Comparison of ENCODE assay signal across 21 cellular contexts in the genomic region with DNA sequence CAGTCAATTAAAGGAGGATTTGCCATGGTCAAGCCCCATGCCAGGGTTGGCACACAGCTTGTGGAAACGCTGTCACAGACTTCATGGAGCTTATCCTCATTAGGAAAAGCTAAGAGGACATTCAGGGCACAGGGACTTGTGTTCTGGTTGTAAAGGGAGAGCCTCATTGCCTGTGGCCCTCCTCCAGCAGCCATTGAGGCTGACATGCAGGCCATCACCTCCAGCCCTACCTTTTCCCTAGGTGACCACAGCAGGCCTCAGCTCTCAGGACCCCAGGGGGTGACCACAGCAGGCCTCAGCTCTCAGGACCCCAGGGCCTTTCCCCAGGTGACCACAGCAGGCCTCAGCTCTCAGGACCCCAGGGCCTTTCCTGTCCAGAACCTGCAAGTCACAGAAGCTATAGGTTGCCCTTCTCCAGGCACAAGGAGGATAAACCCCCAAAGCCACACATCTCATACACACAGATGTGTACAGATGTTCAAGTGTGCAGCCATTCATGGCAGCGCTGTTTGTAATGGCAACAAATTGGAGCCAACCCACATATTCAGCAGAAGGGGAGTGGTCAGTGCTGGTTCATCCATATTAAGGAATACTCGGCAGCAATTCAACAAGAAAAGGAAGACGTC. TPM values are rescaled to one million over a fixed set of nuclear protein-coding genes. Genes with fewer than 3 reads are reported as not detected.
DNase-seq lines count a peak whose midpoint lies in the region; ATAC-seq, FAIRE-seq and TF ChIP-seq lines count a peak whose summit lies in the region.
"Had no signal": no experiment of that assay in that cellular context is flagged by ENCODE, and none has a peak within 500 bp of the region (broad histone marks: within the 10 kb centered on the region; RNA-seq: fewer than 3 reads in every experiment).

No MANE protein-coding gene starts in this region.

- no peak for TF ChIP-seq RAD21 in GM12878 (IDR thresholded peaks at IDR 0.05; ENCODE audit: insufficient read depth, low read depth, low read length)

- CTCF ChIA-PET in GM12878 (lab: Yijun Ruan, JAX) = interaction anchor here (0.8 to 8.6 kb wide), 20 partner anchors 8 to 129 kb away, joined by 3 to 94 read pairs (median 5); no protein-coding TSS in a partner anchor

- peaks cover 0 to 3% of the 10 kb centered on the region in 2 donors for H3K9me3 Mint-ChIP-seq in activated naive CD4-positive, alpha-beta T cell treated with anti-CD3 and anti-CD28 coated beads, Interleukin-2, amount 50 U/mL, for 72 hours
- H3K9me3 Mint-ChIP-seq: CD8-positive, alpha-beta T cell; HFFc6 had no signal

- FAIRE-seq in GM12878 (lab: Jason Lieb, UNC) = no peak
- FAIRE-seq: D721Med, H1 had no signal

- H3K36me3 ChIP-seq in BLaER1 treated with 17β-estradiol and CSF1 and Interleukin-3, amounts not matched to agents 10 nM and 100 nM = peaks cover 0 to 30% (median 8%) of the 10 kb centered on the region in 11 experiments; a peak in 10 of 22 replicates
- H3K36me3 ChIP-seq in GM12878 (ENCODE audit: control insufficient read depth in 2 of 2, insufficient read depth in 2 of 2, low read length in 1 of 2) (peaks cover 12 to 13% of the 10 kb centered on the region in 2 experiments), sigmoid colon (no peaks in the 10 kb centered on the region)
- H3K36me3 ChIP-seq: MG63 had no signal

- no peaks in the 10 kb centered on the region for H3K27me3 ChIP-seq in BLaER1 treated with 17β-estradiol and CSF1 and Interleukin-3, amounts not matched to agents 10 nM and 100 nM
- H3K27me3 ChIP-seq in GM12878 (replicated peaks in 1 of 2; ENCODE audit: control insufficient read depth in 2 of 2, insufficient read depth in 2 of 2, low read length in 1 of 2) (no peaks in the 10 kb centered on the region), sigmoid colon (no peaks in the 10 kb centered on the region)

- H3K9ac ChIP-seq in BLaER1 treated with 17β-estradiol and CSF1 and Interleukin-3, amounts not matched to agents 10 nM and 100 nM = no peak overlapping the region
- peak overlapping the region; percentile 73 for H3K9ac ChIP-seq in GM12878 (ENCODE audit: control insufficient read depth, insufficient read depth, low read length)

- 0 out of 22 replicates have a peak overlapping the region, but pooled peaks of 1 of the 11 experiments have one; percentile 1 for H3K27ac ChIP-seq in BLaER1 treated with 17β-estradiol and CSF1 and Interleukin-3, amounts not matched to agents 10 nM and 100 nM
- peak overlapping the region; percentile 92 for H3K27ac ChIP-seq in GM12878 (ENCODE audit: control insufficient read depth, insufficient read depth)
- H3K27ac ChIP-seq in sigmoid colon = no peak overlapping the region

- DNase-seq in GM12878 (ENCODE audit: low read depth, low spot score) (no peak), sigmoid colon (peak; percentile 54), midbrain (lab: John Stamatoyannopoulos, UW) (no peak)
- no peak for DNase-seq in activated naive CD4-positive, alpha-beta T cell treated with anti-CD3 and anti-CD28 coated beads, Interleukin-2, amount 50 U/mL, for 72 hours (ENCODE audit: low spot score in 2 of 2)
- DNase-seq: DMS79, HFFc6, Karpas-422, MG63, NCI-H1092 treated with DMSO at 0.1 percent for 48 hours, NCI-H1694, NCI-H2107, NCI-H2227 treated with DMSO at 0.1 percent for 48 hours, NCI-H524, OCI-M1, SIG-M5 had no signal

- POLR2A ChIA-PET in GM12878 (lab: Charles Lee) = interaction anchor here (0.7 to 13.8 kb wide), 22 partner anchors 11 to 126 kb away, joined by 3 to 227 read pairs (median 4); partner anchors contain the start of gene DUSP22

- peaks cover 0 to 8% of the 10 kb centered on the region in 2 donors for H3K36me3 Mint-ChIP-seq in activated naive CD4-positive, alpha-beta T cell treated with anti-CD3 and anti-CD28 coated beads, Interleukin-2, amount 50 U/mL, for 72 hours

- TF ChIP-seq CTCF in GM12878 (IDR thresholded peaks at IDR 0.05 in 2 of 3, conservative IDR thresholded peaks at IDR 0.05 in 1 of 3; ENCODE audit: control insufficient read depth in 2 of 3, extremely low read depth in 1 of 3, insufficient read depth in 1 of 3, low read depth in 3 of 3, low read length in 3 of 3) = no peak; a peak in 1 of 6 replicates
- no peak for TF ChIP-seq CTCF in sigmoid colon (IDR thresholded peaks at IDR 0.05)

- TF ChIP-seq EP300 in GM12878 (IDR thresholded peaks at IDR 0.05; ENCODE audit: borderline replicate concordance in 1 of 2, control insufficient read depth in 1 of 2, low read depth in 2 of 2, low read length in 2 of 2) = no peak
- TF ChIP-seq EP300 in sigmoid colon (IDR thresholded peaks at IDR 0.05) = no peak

- TF ChIP-seq POLR2A in GM19193 (IDR thresholded peaks at IDR 0.05; ENCODE audit: extremely low read depth, insufficient read depth, insufficient read length) (peak; percentile 45), GM12878 (IDR thresholded peaks at IDR 0.05; ENCODE audit: low read depth, low read length) (no peak), sigmoid colon (IDR thresholded peaks at IDR 0.05) (no peak)

- SMC1A ChIA-PET in GM12878 (lab: Charles Lee; ENCODE audit: uncharacterized antibody, unreplicated experiment) = interaction anchor here (0.6 to 14.6 kb wide), 30 partner anchors 11 to 131 kb away, joined by 3 to 707 read pairs (median 4); partner anchors contain the start of genes DUSP22 and IRF4

- H3K27ac Mint-ChIP-seq in activated naive CD4-positive, alpha-beta T cell treated with anti-CD3 and anti-CD28 coated beads, Interleukin-2, amount 50 U/mL, for 72 hours = no peak overlapping the region
- H3K27ac Mint-ChIP-seq: CD8-positive, alpha-beta T cell; HFFc6 had no signal

- ATAC-seq in GM12878 (no peak), GM21619 (IDR thresholded peaks at IDR 0.05; ENCODE audit: unreplicated experiment) (no peak)
- ATAC-seq in activated naive CD4-positive, alpha-beta T cell treated with anti-CD3 and anti-CD28 coated beads, Interleukin-2, amount 50 U/mL, for 72 hours = no peak
- ATAC-seq: CD8-positive, alpha-beta T cell had no signal

- peaks cover 0 to 37% (median 3%) of the 10 kb centered on the region in 11 experiments; a peak in 10 of 22 replicates for H4K20me1 ChIP-seq in BLaER1 treated with 17β-estradiol and CSF1 and Interleukin-3, amounts not matched to agents 10 nM and 100 nM
- H4K20me1 ChIP-seq in GM12878 (ENCODE audit: control insufficient read depth, insufficient read depth) = no peaks in the 10 kb centered on the region

- peak overlapping the region; percentile 41 to 74 (median 60); a peak in 20 of 22 replicates for H3K4me2 ChIP-seq in BLaER1 treated with 17β-estradiol and CSF1 and Interleukin-3, amounts not matched to agents 10 nM and 100 nM
- peak overlapping the region; percentile 84 for H3K4me2 ChIP-seq in GM12878 (ENCODE audit: control insufficient read depth, insufficient read depth)

- no peak overlapping the region for H2AFZ ChIP-seq in GM12878 (ENCODE audit: control insufficient read depth, low read depth, low read length)

- peaks cover 54 to 77% (median 60%) of the 10 kb centered on the region in 10 experiments for H3K4me1 ChIP-seq in BLaER1 treated with 17β-estradiol and CSF1 and Interleukin-3, amounts not matched to agents 10 nM and 100 nM
- H3K4me1 ChIP-seq in GM12878 (ENCODE audit: control insufficient read depth, insufficient read depth, low read length) = peaks cover 97% of the 10 kb centered on the region
- peaks cover 0 to 25% (median 7%) of the 10 kb centered on the region in 4 donors for H3K4me1 ChIP-seq in sigmoid colon

- H3K79me2 ChIP-seq in GM12878 (ENCODE audit: control insufficient read depth, insufficient read depth, low read length) = peaks cover 86% of the 10 kb centered on the region

- BruUV-seq in GM12878 (replicated peaks; lab: Mats Ljungman, UMichigan) = TSS peak; percentile 61

- WGBS in GM12878 (ENCODE audit: insufficient coverage, insufficient replicate concordance, low lambda C conversion rate, missing lambda C conversion rate) = 44% methylated on average over 4 of the region's 4 CpGs
- 78 to 88% methylated on average over 4 of the region's 4 CpGs for WGBS in sigmoid colon, 2 donors

- intact Hi-C loops in GM12878 (cut with micrococcal nuclease; ENCODE audit: unreplicated experiment) (no loop called here), sigmoid colon (cut with DNase I) (no loop called here)

- H3K9me3 ChIP-seq in BLaER1 treated with 17β-estradiol and CSF1 and Interleukin-3, amounts not matched to agents 10 nM and 100 nM (replicated peaks in 1 of 11) = 0 out of 22 replicates have a peak, but pooled peaks cover 0 to 5% (median 0%) of the 10 kb centered on the region in 11 experiments
- H3K9me3 ChIP-seq in GM12878 (replicated peaks; ENCODE audit: control insufficient read depth, insufficient read depth, low read length) (no peaks in the 10 kb centered on the region), sigmoid colon (no peaks in the 10 kb centered on the region)
- H3K9me3 ChIP-seq: MG63 had no signal

- RAD21 ChIA-PET in GM12878 (lab: Charles Lee; ENCODE audit: unreplicated experiment) = interaction anchor here (0.7 to 13.0 kb wide), 24 partner anchors 11 to 168 kb away, joined by 3 to 256 read pairs (median 12); partner anchors contain the start of genes DUSP22 and IRF4

- in situ Hi-C loops in GM12878 (cut with MboI) = no loop called here

- H3K4me3 ChIP-seq in BLaER1 treated with 17β-estradiol and CSF1 and Interleukin-3, amounts not matched to agents 10 nM and 100 nM = no peak overlapping the region
- no peak overlapping the region for H3K4me3 ChIP-seq in GM12878
- no peak overlapping the region for H3K4me3 ChIP-seq in sigmoid colon
- H3K4me3 ChIP-seq: MG63 had no signal

RNA-seq across cellular contexts. Expression of gene DUSP22, which starts 26.1 kb away (rescaled TPM):
- total RNA-seq in GM12878 (2013; cell fraction: nucleolus; rRNA removed) = 632 and 708 TPM in 2 replicates
- total RNA-seq in GM12878 (2014; rRNA removed) (113 and 123 TPM in 2 replicates), GM12878 (2014; rRNA removed; fragmentation: Illumina TruSeq; extraction: Trizol) (80.6 and 83.3 TPM in 2 replicates), GM12878 (2021) (125 and 130 TPM in 2 replicates), sigmoid colon (100 to 1,000 TPM in 1 of 4 donors, 10 to 100 TPM in 3; 55.6 to 113 (median 80.5) TPM)
- polyA plus RNA-seq in GM12878 (2011; ENCODE audit: low read depth) = 128 TPM
- polyA plus RNA-seq in GM12878 (2011; rRNA removed) (78.9 and 80.1 TPM in 2 replicates), GM12878 (2014; fragmentation: Illumina TruSeq; extraction: Trizol) (87.9 and 101 TPM in 2 replicates), GM12878 (2014; fragmentation: Nextera tagmentation; extraction: Ambion mirVana) (10 to 100 TPM; 93.4 to 99.7 TPM), GM12878 (2014; rRNA removed) (138 and 147 TPM in 2 replicates), GM12878 (2016; fragmentation: Nextera tagmentation; extraction: Ambion mirVana) (100 to 1,000 TPM; 150 to 156 TPM), sigmoid colon (10 to 100 TPM; 15.7 to 35.3 (median 32.4) TPM)
- polyA plus RNA-seq in GM12878 (2011; cell fraction: cytosol; rRNA removed) = 109 and 115 TPM in 2 replicates
- 359 and 389 TPM in 2 replicates for polyA plus RNA-seq in GM12878 (2011; cell fraction: nucleus; rRNA removed)
- polyA plus RNA-seq in GM12878 (2012) = 121 and 164 TPM in 2 replicates
- polyA minus RNA-seq in GM12878 (2011; rRNA and poly(A)+ RNA removed) = 84.5 and 84.7 TPM in 2 replicates
- polyA minus RNA-seq in GM12878 (2011; cell fraction: cytosol; rRNA and poly(A)+ RNA removed) = 15.5 and 16.8 TPM in 2 replicates
- 118 and 156 TPM in 2 replicates for polyA minus RNA-seq in GM12878 (2011; cell fraction: nucleus; rRNA and poly(A)+ RNA removed)
- total RNA-seq in activated naive CD4-positive, alpha-beta T cell treated with anti-CD3 and anti-CD28 coated beads, Interleukin-2, amount 50 U/mL, for 72 hours = 10 to 100 TPM; 22.2 to 33.3 TPM
